21 cellular contexts compared by ENCODE assay signal in genomic region chr11:34349882-34350281, GRCh38. TPM values are rescaled to one million over a fixed set of nuclear protein-coding genes. Genes with fewer than 3 reads are reported as not detected.
DNase-seq lines count a peak whose midpoint lies in the region; ATAC-seq and TF ChIP-seq lines count a peak whose summit lies in the region.
"Had no signal": no experiment of that assay in that cellular context is flagged by ENCODE, and none has a peak within 500 bp of the region (broad histone marks: within the 10 kb centered on the region; RNA-seq: fewer than 3 reads in every experiment).

No MANE protein-coding gene starts in this region.

- H3K36me3 ChIP-seq in IMR-90 (ENCODE audit: control insufficient read depth, insufficient read depth, low read length) = no peaks in the 10 kb centered on the region
- H3K36me3 ChIP-seq in mesenchymal stem cell (ENCODE audit: control insufficient read depth in 1 of 2, insufficient read depth in 2 of 2, low read depth in 1 of 2, low read length in 2 of 2) = no peaks in the 10 kb centered on the region
- H3K36me3 ChIP-seq: spleen had no signal

- H4K20me1 ChIP-seq in IMR-90 (ENCODE audit: insufficient read depth, low read length) = peaks cover 6% of the 10 kb centered on the region; the same call in 1 of the 2 replicates

- peak overlapping the region; percentile 16 for H2AFZ ChIP-seq in IMR-90 (replicated peaks; ENCODE audit: low read length, poor library complexity)
- H2AFZ ChIP-seq in mesenchymal stem cell (ENCODE audit: low read depth, low read length) = no peak overlapping the region

- H3K9ac ChIP-seq in IMR-90 (ENCODE audit: low read depth, low read length) = no peak overlapping the region
- no peak overlapping the region for H3K9ac ChIP-seq in mesenchymal stem cell (ENCODE audit: low read length)

- H4K8ac ChIP-seq in IMR-90 (ENCODE audit: low read depth in 2 of 2, low read length in 2 of 2) (no peak overlapping the region), mesenchymal stem cell (ENCODE audit: low read length) (no peak overlapping the region)

- H2AK9ac ChIP-seq in IMR-90 (replicated peaks; ENCODE audit: low read depth, low read length, poor library complexity) = no peak overlapping the region

- no peak overlapping the region for H2BK5ac ChIP-seq in IMR-90 (ENCODE audit: low read depth, low read length, poor library complexity, severe bottlenecking)
- no peak overlapping the region for H2BK5ac ChIP-seq in mesenchymal stem cell (ENCODE audit: low read depth, low read length, poor library complexity, severe bottlenecking)

- H3K4ac ChIP-seq in IMR-90 (ENCODE audit: low read depth, low read length) (peak overlapping the region; percentile 20; the same call in 1 of the 2 replicates), mesenchymal stem cell (ENCODE audit: low read depth in 1 of 2, low read length in 2 of 2) (no peak overlapping the region)

- H3K9me3 ChIP-seq in IMR-90 (ENCODE audit: control insufficient read depth, insufficient read depth, low read length) (no peaks in the 10 kb centered on the region), mesenchymal stem cell (ENCODE audit: control insufficient read depth, low read length) (no peaks in the 10 kb centered on the region)
- H3K9me3 ChIP-seq: spleen had no signal

- peak; percentile 27; the same call in 1 of the 2 replicates for ATAC-seq in IMR-90 (ENCODE audit: low read depth)
- ATAC-seq: activated CD8-positive, alpha-beta memory T cell treated with anti-CD3 and anti-CD28 coated beads, Interleukin-2, amount 10 ng/mL, durations not matched to agents 7 days and 5 days; left cardiac atrium; natural killer cell; WTC11 had no signal

- H3K4me1 ChIP-seq in IMR-90 (ENCODE audit: control insufficient read depth, insufficient read depth, low read length) (peaks cover 18% of the 10 kb centered on the region), mesenchymal stem cell (ENCODE audit: control insufficient read depth, insufficient read depth, low read depth, low read length) (peaks cover 23% of the 10 kb centered on the region)

- no peak overlapping the region for H2BK15ac ChIP-seq in IMR-90 (ENCODE audit: low read depth, low read length)
- no peak overlapping the region for H2BK15ac ChIP-seq in mesenchymal stem cell (ENCODE audit: low read depth, poor library complexity, severe bottlenecking)

- H2AK5ac ChIP-seq in IMR-90 (ENCODE audit: low read depth, low read length) = no peak overlapping the region
- no peak overlapping the region for H2AK5ac ChIP-seq in mesenchymal stem cell (ENCODE audit: low read length, severe bottlenecking)

- H3K79me1 ChIP-seq in IMR-90 (ENCODE audit: low read depth in 1 of 2, low read length in 2 of 2) (no peaks in the 10 kb centered on the region), mesenchymal stem cell (replicated peaks; ENCODE audit: low read length, poor library complexity, severe bottlenecking) (peaks cover 16% of the 10 kb centered on the region)

- peak; percentile 43 for DNase-seq in AG10803 (ENCODE audit: low read depth)
- DNase-seq in IMR-90 = peak; percentile 24
- DNase-seq in choroid plexus epithelial cell (ENCODE audit: low read depth) = no peak
- peak; percentile 36 for DNase-seq in mesenchymal stem cell
- no peak for DNase-seq in H4 (ENCODE audit: low spot score)
- DNase-seq in GM13976 (ENCODE audit: low spot score) = no peak
- no peak for DNase-seq in AG08396 (ENCODE audit: low spot score)
- no peak for DNase-seq in DMS79 treated with DMSO at 0.1 percent for 48 hours (lab: John Stamatoyannopoulos, UW)
- DNase-seq: activated CD4-positive, alpha-beta T cell treated with anti-CD3 and anti-CD28 coated beads, Interleukin-2, amount 50 U/mL, for 1 hour; activated CD8-positive, alpha-beta memory T cell treated with anti-CD3 and anti-CD28 coated beads, Interleukin-2, amount 10 ng/mL, durations not matched to agents 7 days and 5 days; COR-L47; dermis blood vessel endothelial cell; left cardiac atrium; natural killer cell; NCI-H2029 treated with DMSO at 0.1 percent for 48 hours; NCI-H226; spleen; stimulated activated CD4-positive, alpha-beta T cell treated with anti-CD3 and anti-CD28 coated beads, Interleukin-4, amount 100 ng/mL, for 24 hours; stimulated activated naive CD4-positive, alpha-beta T cell; T-helper 9 cell had no signal

- H3K27me3 ChIP-seq in IMR-90 (ENCODE audit: control insufficient read depth, insufficient read depth, low read length) = peaks cover 10% of the 10 kb centered on the region
- no peaks in the 10 kb centered on the region for H3K27me3 ChIP-seq in mesenchymal stem cell (ENCODE audit: control insufficient read depth in 1 of 2, insufficient read depth in 1 of 2, low read length in 2 of 2)

- H2BK120ac ChIP-seq in IMR-90 (ENCODE audit: low read depth, low read length) = no peak overlapping the region
- no peak overlapping the region for H2BK120ac ChIP-seq in mesenchymal stem cell (ENCODE audit: low read depth, low read length)

- POLR2A ChIA-PET in IMR-90 (lab: Charles Lee; ENCODE audit: unreplicated experiment) = no interaction called here

- TF ChIP-seq CTCF in AG10803 (conservative IDR thresholded peaks at IDR 0.05; ENCODE audit: low read length) (no peak), IMR-90 (conservative IDR thresholded peaks at IDR 0.05; ENCODE audit: low read depth, low read length) (no peak), choroid plexus epithelial cell (conservative IDR thresholded peaks at IDR 0.05; ENCODE audit: low read depth, low read length) (peak; percentile 1), GM13976 (IDR thresholded peaks at IDR 0.05; ENCODE audit: borderline replicate concordance, control extremely low read depth, extremely low read depth, insufficient read depth, missing control alignments) (no peak)

- dilution Hi-C loops in IMR-90 (cut with HindIII; ENCODE audit: low sequenced_read_pairs, unreplicated experiment) = loop anchor here (10.0 to 25.0 kb wide), 2 partner anchors 85 to 163 kb away; no protein-coding TSS in a partner anchor

- WGBS in IMR-90 (ENCODE audit: extremely low coverage in 2 of 2, insufficient read length in 1 of 2), 2 experiments = no CpG with 5 or more reads among the region's 6 CpGs
- WGBS in mesenchymal stem cell = 71% methylated on average over 5 of the region's 6 CpGs

- intact Hi-C loops in IMR-90 (cut with micrococcal nuclease) = no loop called here

- H3K4me3 ChIP-seq in AG10803 (ENCODE audit: low read length) = no peak overlapping the region
- H3K4me3 ChIP-seq in IMR-90 (ENCODE audit: insufficient read depth, low read depth, low read length) = no peak overlapping the region
- H3K4me3 ChIP-seq in choroid plexus epithelial cell (ENCODE audit: low read depth, low read length) = no peak overlapping the region
- no peak overlapping the region for H3K4me3 ChIP-seq in mesenchymal stem cell (ENCODE audit: insufficient read depth in 1 of 2, low read depth in 1 of 2, low read length in 2 of 2)
- H3K4me3 ChIP-seq: spleen had no signal

- in situ Hi-C loops in IMR-90 (cut with MboI; ENCODE audit: low sequenced_read_pairs) (no loop called here), GM13976 (cut with MboI; ENCODE audit: low sequenced_read_pairs, unreplicated experiment) (loop anchor here (10.0 kb wide), 1 partner anchor 165 kb away; no protein-coding TSS in a partner anchor)

- H3K18ac ChIP-seq in IMR-90 (ENCODE audit: low read depth, low read length) = no peak overlapping the region
- H3K18ac ChIP-seq in mesenchymal stem cell (ENCODE audit: low read depth in 1 of 2, low read length in 2 of 2) = no peak overlapping the region

- CTCF ChIA-PET in IMR-90 (lab: Yijun Ruan, JAX) = interaction anchor here (1.9 kb wide), 1 partner anchor 8 kb away, joined by 4 read pairs; the partner anchor contains the start of gene ABTB2

- no peak overlapping the region for H3K14ac ChIP-seq in IMR-90 (replicated peaks; ENCODE audit: low read depth, low read length)
- H3K14ac ChIP-seq in mesenchymal stem cell (ENCODE audit: low read length in 2 of 2) = no peak overlapping the region

- no peak for TF ChIP-seq POLR2A in IMR-90 (IDR thresholded peaks at IDR 0.05; ENCODE audit: low read depth, low read length)

- peaks cover 20% of the 10 kb centered on the region for H3K9me1 ChIP-seq in IMR-90 (ENCODE audit: insufficient read depth, low read length)

- no peak overlapping the region for H4K5ac ChIP-seq in IMR-90 (ENCODE audit: low read depth, low read length)

- H3K23ac ChIP-seq in IMR-90 (ENCODE audit: low read depth, low read length) = peak overlapping the region; percentile 12; the same call in 1 of the 2 replicates
- H3K23ac ChIP-seq in mesenchymal stem cell (ENCODE audit: low read length in 2 of 2) = no peak overlapping the region

- no peak overlapping the region for H3K4me2 ChIP-seq in IMR-90 (ENCODE audit: low read depth, low read length)
- no peak overlapping the region for H3K4me2 ChIP-seq in mesenchymal stem cell (ENCODE audit: low read length, poor library complexity, severe bottlenecking)

- no peak for TF ChIP-seq RAD21 in IMR-90 (IDR thresholded peaks at IDR 0.05; ENCODE audit: low read length)

- H2BK20ac ChIP-seq in IMR-90 (ENCODE audit: low read depth, low read length) = no peak overlapping the region

- no peak overlapping the region for H4K91ac ChIP-seq in IMR-90 (ENCODE audit: insufficient read depth, low read depth, low read length)
- no peak overlapping the region for H4K91ac ChIP-seq in mesenchymal stem cell (ENCODE audit: low read length)

- no peak overlapping the region for H3K56ac ChIP-seq in IMR-90 (ENCODE audit: extremely low read depth, insufficient read depth, low read length)

- no TSS peak for BruUV-seq in IMR-90 (replicated peaks; lab: Mats Ljungman, UMichigan)

- H2BK12ac ChIP-seq in mesenchymal stem cell (ENCODE audit: low read length in 2 of 2) = no peak overlapping the region

- H3K27ac ChIP-seq in IMR-90 (ENCODE audit: insufficient read depth, low read length) (no peak overlapping the region), mesenchymal stem cell (ENCODE audit: low read length, poor library complexity, severe bottlenecking) (no peak overlapping the region)
- H3K27ac ChIP-seq: spleen had no signal

TF ChIP-seq in IMR-90, 13 proteins besides CTCF, POLR2A, EP300 and RAD21 (continues in another document):
- TF ChIP-seq NFE2L2 (IDR thresholded peaks at IDR 0.05; ENCODE audit: low read depth, low read length) (no peak), BHLHE40 (IDR thresholded peaks at IDR 0.05; ENCODE audit: low read depth, low read length) (no peak), RFX5 (IDR thresholded peaks at IDR 0.05; ENCODE audit: low read depth, low read length) (no peak), MXI1 (IDR thresholded peaks at IDR 0.05; ENCODE audit: borderline replicate concordance, low read depth, low read length) (no peak), SMC3 (IDR thresholded peaks at IDR 0.05; ENCODE audit: low read depth, low read length) (no peak), CEBPB (IDR thresholded peaks at IDR 0.05; ENCODE audit: low read depth, low read length) (no peak)

RNA-seq across cellular contexts. Expression of gene ABTB2, which starts 7.9 kb away (rescaled TPM):
- total RNA-seq in IMR-90 (2012; rRNA removed) = 0.18 and 0.28 TPM in 2 replicates
- polyA plus RNA-seq in IMR-90 (2012; rRNA removed) = 2.0 and 2.2 TPM in 2 replicates
- 1.2 and 1.9 TPM in 2 replicates for polyA plus RNA-seq in IMR-90 (2012; cell fraction: cytosol; rRNA removed)
- 2.8 and 5.6 TPM in 2 replicates for polyA plus RNA-seq in IMR-90 (2012; cell fraction: nucleus; rRNA removed; ENCODE audit: low replicate concordance)
- polyA plus RNA-seq in mesenchymal stem cell (2013, experiment 1 of 2) = 0.39 TPM
- polyA plus RNA-seq in mesenchymal stem cell (2013, experiment 2 of 2) = 0.41 TPM
- total RNA-seq in H4 (2014; rRNA removed; shearing (Covaris generic)) = 1.2 and 3.2 TPM in 2 replicates

Comparison
In these comparisons a context has a peak if more than half of its experiments do, and no peak if none do; other contexts are left out.
1. DNase-seq: peak in AG10803 (single experiment), IMR-90 (single experiment) and mesenchymal stem cell (single experiment); none in choroid plexus epithelial cell (single experiment), H4 (single experiment), GM13976 (single experiment), AG08396 (single experiment) and DMS79 treated with DMSO at 0.1 percent for 48 hours (single experiment).